In the genomic region with DNA sequence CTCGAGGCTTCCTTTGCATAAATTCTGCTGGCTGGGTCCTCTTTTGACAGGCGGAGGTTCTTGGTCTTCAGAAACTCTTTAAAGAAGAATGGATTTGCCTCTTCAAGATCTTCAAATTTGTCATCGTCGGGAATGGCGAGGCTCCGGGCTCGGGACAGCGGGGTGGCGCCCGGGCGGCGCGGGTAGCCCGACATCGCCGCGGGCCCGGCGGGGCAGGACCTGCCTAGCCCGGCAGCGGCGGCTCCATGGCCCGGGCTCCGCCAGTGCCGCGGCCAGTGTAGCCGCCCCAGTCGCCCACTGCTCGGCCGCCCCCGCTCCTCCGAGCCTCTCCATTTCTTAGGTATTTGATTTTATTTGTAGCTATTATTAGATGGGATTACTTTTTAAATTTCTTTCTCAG, we compare ENCODE assay signal across 41 cellular contexts. TPM values are rescaled to one million over a fixed set of nuclear protein-coding genes. Genes with fewer than 3 reads are reported as not detected.
"Had no signal": no experiment of that assay in that cellular context is flagged by ENCODE, and none has a peak within 500 bp of the region (broad histone marks: within the 10 kb centered on the region; RNA-seq: fewer than 3 reads in every experiment).

No MANE protein-coding gene starts in this region.

- DNase-seq: activated effector memory CD4-positive, alpha-beta T cell treated with anti-CD3 and anti-CD28 coated beads, Interleukin-2, amount 50 U/mL, for 16 hours; activated effector memory CD4-positive, alpha-beta T cell treated with Interleukin-2 at 50 U/mL for 16 hours; activated gamma-delta T cell; activated gamma-delta T cell treated with Interleukin-2 at 50 U/mL for 16 hours; activated naive CD4-positive, alpha-beta T cell; activated naive CD4-positive, alpha-beta T cell treated with anti-CD3 and anti-CD28 coated beads for 36 hours; activated naive CD4-positive, alpha-beta T cell treated with anti-CD3 and anti-CD28 coated beads, Interleukin-2, amount 10 ng/mL, durations not matched to agents 7 days and 5 days; activated naive CD4-positive, alpha-beta T cell treated with anti-CD3 and anti-CD28 coated beads, Interleukin-2, amount 50 U/mL, for 16 hours; activated naive CD4-positive, alpha-beta T cell treated with Interleukin-2 at 50 U/mL for 16 hours; activated naive CD8-positive, alpha-beta T cell treated with anti-CD3 and anti-CD28 coated beads for 36 hours; activated naive CD8-positive, alpha-beta T cell treated with anti-CD3 and anti-CD28 coated beads, Interleukin-2, amount 10 ng/mL, durations not matched to agents 7 days and 5 days; activated naive CD8-positive, alpha-beta T cell treated with anti-CD3 and anti-CD28 coated beads, Interleukin-2, amount 50 U/mL, for 24 hours; activated T-cell treated with anti-CD3 and anti-CD28 coated beads for 4 hours; activated T-cell treated with anti-CD3 and anti-CD28 coated beads, Interleukin-2, amount 50 U/mL, for 1 hour; activated T-cell treated with anti-CD3 and anti-CD28 coated beads, Interleukin-2, amount 50 U/mL, for 24 hours; activated T-cell treated with anti-CD3 and anti-CD28 coated beads, Interleukin-2, amount 50 U/mL, for 4 hours; activated T-cell treated with anti-CD3 and anti-CD28 coated beads, Interleukin-2, amount 50 U/mL, for 48 hours; activated T-cell treated with anti-CD3 and anti-CD28 coated beads, Interleukin-2, amount 50 U/mL, for 72 hours; adrenal gland; amniotic stem cell; amygdala; anterior cingulate cortex; aorta; body of pancreas; brain microvascular endothelial cell; caudate nucleus; central memory CD4-positive, alpha-beta T cell; cerebellar nuclear complex had no signal

- H3K9me3 Mint-ChIP-seq: activated naive CD4-positive, alpha-beta T cell treated with anti-CD3 and anti-CD28 coated beads for 36 hours; activated naive CD4-positive, alpha-beta T cell treated with anti-CD3 and anti-CD28 coated beads, Interleukin-2, amount 10 ng/mL, durations not matched to agents 7 days and 5 days; activated naive CD4-positive, alpha-beta T cell treated with anti-CD3 and anti-CD28 coated beads, Interleukin-2, amount 50 U/mL, for 24 hours; activated naive CD4-positive, alpha-beta T cell treated with anti-CD3 and anti-CD28 coated beads, Interleukin-2, amount 50 U/mL, for 72 hours; activated naive CD8-positive, alpha-beta T cell treated with anti-CD3 and anti-CD28 coated beads for 36 hours; activated naive CD8-positive, alpha-beta T cell treated with anti-CD3 and anti-CD28 coated beads, Interleukin-2, amount 10 ng/mL, durations not matched to agents 7 days and 5 days; activated naive CD8-positive, alpha-beta T cell treated with anti-CD3 and anti-CD28 coated beads, Interleukin-2, amount 50 U/mL, for 24 hours; activated T-cell treated with anti-CD3 and anti-CD28 coated beads, Interleukin-2, amount 50 U/mL, for 24 hours; activated T-cell treated with anti-CD3 and anti-CD28 coated beads, Interleukin-2, amount 50 U/mL, for 4 hours; activated T-cell treated with anti-CD3 and anti-CD28 coated beads, Interleukin-2, amount 50 U/mL, for 72 hours; activated T-helper 1 cell treated with anti-CD3 and anti-CD28 coated beads, Interleukin-12 subunit alpha, Interleukin-12 subunit beta, Interleukin-2, Interleukin-4 antibody, amounts not matched to agents 30 ng/mL and 10 ng/mL and 1 ng/mL, durations not matched to agents 14 hours and 24 hours and 36 hours; activated T-helper 17 cell treated with anti-CD3 and anti-CD28 coated beads, Interleukin-2, amount 50 U/mL, for 72 hours; activated T-helper 2 cell treated with anti-CD3 and anti-CD28 coated beads, Interferon-gamma antibody, Interleukin-2, Interleukin-4, amounts not matched to agents 10 μg/mL and 5 μg/mL and 100 μg/mL, durations not matched to agents 14 hours and 24 hours and 36 hours; central memory CD8-positive, alpha-beta T cell had no signal

- H3K4me1 Mint-ChIP-seq: activated naive CD4-positive, alpha-beta T cell treated with anti-CD3 and anti-CD28 coated beads, Interleukin-2, amount 10 ng/mL, durations not matched to agents 7 days and 5 days; activated naive CD4-positive, alpha-beta T cell treated with anti-CD3 and anti-CD28 coated beads, Interleukin-2, amount 50 U/mL, for 24 hours; activated naive CD8-positive, alpha-beta T cell treated with anti-CD3 and anti-CD28 coated beads for 36 hours; activated naive CD8-positive, alpha-beta T cell treated with anti-CD3 and anti-CD28 coated beads, Interleukin-2, amount 10 ng/mL, durations not matched to agents 7 days and 5 days; activated naive CD8-positive, alpha-beta T cell treated with anti-CD3 and anti-CD28 coated beads, Interleukin-2, amount 50 U/mL, for 24 hours; activated T-helper 17 cell treated with anti-CD3 and anti-CD28 coated beads, Interleukin-2, amount 50 U/mL, for 72 hours; brain; central memory CD8-positive, alpha-beta T cell had no signal

- H3K27ac ChIP-seq: adrenal gland, ascending aorta, body of pancreas, brain microvascular endothelial cell, breast epithelium, cardiac muscle cell had no signal

- H3K36me3 ChIP-seq: adrenal gland, ascending aorta, brain microvascular endothelial cell, breast epithelium, cardiac muscle cell had no signal

- H3K27me3 ChIP-seq: ascending aorta, body of pancreas, brain microvascular endothelial cell, breast epithelium, cardiac muscle cell had no signal

- H3K27ac Mint-ChIP-seq: activated naive CD4-positive, alpha-beta T cell treated with anti-CD3 and anti-CD28 coated beads for 36 hours; activated naive CD4-positive, alpha-beta T cell treated with anti-CD3 and anti-CD28 coated beads, Interleukin-2, amount 10 ng/mL, durations not matched to agents 7 days and 5 days; activated naive CD4-positive, alpha-beta T cell treated with anti-CD3 and anti-CD28 coated beads, Interleukin-2, amount 50 U/mL, for 24 hours; activated naive CD4-positive, alpha-beta T cell treated with anti-CD3 and anti-CD28 coated beads, Interleukin-2, amount 50 U/mL, for 72 hours; activated naive CD8-positive, alpha-beta T cell; activated naive CD8-positive, alpha-beta T cell treated with anti-CD3 and anti-CD28 coated beads for 36 hours; activated naive CD8-positive, alpha-beta T cell treated with anti-CD3 and anti-CD28 coated beads, Interleukin-2, amount 10 ng/mL, durations not matched to agents 7 days and 5 days; activated naive CD8-positive, alpha-beta T cell treated with anti-CD3 and anti-CD28 coated beads, Interleukin-2, amount 50 U/mL, for 24 hours; activated T-cell treated with anti-CD3 and anti-CD28 coated beads, Interleukin-2, amount 50 U/mL, for 24 hours; activated T-cell treated with anti-CD3 and anti-CD28 coated beads, Interleukin-2, amount 50 U/mL, for 72 hours; activated T-helper 1 cell treated with anti-CD3 and anti-CD28 coated beads, Interleukin-12 subunit alpha, Interleukin-12 subunit beta, Interleukin-2, Interleukin-4 antibody, amounts not matched to agents 30 ng/mL and 10 ng/mL and 1 ng/mL, durations not matched to agents 14 hours and 24 hours and 36 hours; activated T-helper 17 cell treated with anti-CD3 and anti-CD28 coated beads, Interleukin-2, amount 50 U/mL, for 72 hours; activated T-helper 2 cell treated with anti-CD3 and anti-CD28 coated beads, Interferon-gamma antibody, Interleukin-2, Interleukin-4, amounts not matched to agents 10 μg/mL and 5 μg/mL and 100 μg/mL, durations not matched to agents 14 hours and 24 hours and 36 hours; brain had no signal

- H3K4me3 Mint-ChIP-seq: activated naive CD4-positive, alpha-beta T cell treated with anti-CD3 and anti-CD28 coated beads for 36 hours; activated naive CD4-positive, alpha-beta T cell treated with anti-CD3 and anti-CD28 coated beads, Interleukin-2, amount 10 ng/mL, durations not matched to agents 7 days and 5 days; activated naive CD4-positive, alpha-beta T cell treated with anti-CD3 and anti-CD28 coated beads, Interleukin-2, amount 50 U/mL, for 24 hours; activated naive CD8-positive, alpha-beta T cell; activated naive CD8-positive, alpha-beta T cell treated with anti-CD3 and anti-CD28 coated beads for 36 hours; activated naive CD8-positive, alpha-beta T cell treated with anti-CD3 and anti-CD28 coated beads, Interleukin-2, amount 10 ng/mL, durations not matched to agents 7 days and 5 days; activated naive CD8-positive, alpha-beta T cell treated with anti-CD3 and anti-CD28 coated beads, Interleukin-2, amount 50 U/mL, for 24 hours; activated T-cell treated with anti-CD3 and anti-CD28 coated beads, Interleukin-2, amount 50 U/mL, for 24 hours; activated T-cell treated with anti-CD3 and anti-CD28 coated beads, Interleukin-2, amount 50 U/mL, for 4 hours; activated T-cell treated with anti-CD3 and anti-CD28 coated beads, Interleukin-2, amount 50 U/mL, for 72 hours; activated T-helper 1 cell treated with anti-CD3 and anti-CD28 coated beads, Interleukin-12 subunit alpha, Interleukin-12 subunit beta, Interleukin-2, Interleukin-4 antibody, amounts not matched to agents 30 ng/mL and 10 ng/mL and 1 ng/mL, durations not matched to agents 14 hours and 24 hours and 36 hours; activated T-helper 17 cell treated with anti-CD3 and anti-CD28 coated beads, Interleukin-2, amount 50 U/mL, for 72 hours; brain; central memory CD8-positive, alpha-beta T cell had no signal

- H3K9me3 ChIP-seq: adrenal gland, ascending aorta, body of pancreas, breast epithelium had no signal

- ATAC-seq: activated naive CD4-positive, alpha-beta T cell treated with anti-CD3 and anti-CD28 coated beads, Interleukin-2, amount 50 U/mL, for 72 hours; activated naive CD8-positive, alpha-beta T cell treated with anti-CD3 and anti-CD28 coated beads, Interleukin-2, amount 50 U/mL, for 24 hours; activated T-cell treated with anti-CD3 and anti-CD28 coated beads, Interleukin-2, amount 50 U/mL, for 4 hours; activated T-cell treated with anti-CD3 and anti-CD28 coated beads, Interleukin-2, amount 50 U/mL, for 72 hours; activated T-helper 17 cell treated with anti-CD3 and anti-CD28 coated beads, Interleukin-2, amount 50 U/mL, for 72 hours; body of pancreas had no signal

- H3K36me3 Mint-ChIP-seq: activated naive CD4-positive, alpha-beta T cell treated with anti-CD3 and anti-CD28 coated beads, Interleukin-2, amount 10 ng/mL, durations not matched to agents 7 days and 5 days; activated naive CD4-positive, alpha-beta T cell treated with anti-CD3 and anti-CD28 coated beads, Interleukin-2, amount 50 U/mL, for 24 hours; activated naive CD4-positive, alpha-beta T cell treated with anti-CD3 and anti-CD28 coated beads, Interleukin-2, amount 50 U/mL, for 72 hours; activated naive CD8-positive, alpha-beta T cell treated with anti-CD3 and anti-CD28 coated beads for 36 hours; activated naive CD8-positive, alpha-beta T cell treated with anti-CD3 and anti-CD28 coated beads, Interleukin-2, amount 10 ng/mL, durations not matched to agents 7 days and 5 days; brain had no signal

- H3K4me1 ChIP-seq: adrenal gland, ascending aorta, body of pancreas, breast epithelium had no signal

- H3K4me3 ChIP-seq: adrenal gland, ascending aorta, body of pancreas, breast epithelium, cardiac muscle cell had no signal

RNA-seq across cellular contexts. Expression of gene TNN, which starts 22.1 kb away (rescaled TPM):
- total RNA-seq: activated naive CD4-positive, alpha-beta T cell treated with anti-CD3 and anti-CD28 coated beads for 36 hours; activated naive CD4-positive, alpha-beta T cell treated with anti-CD3 and anti-CD28 coated beads, Interleukin-2, amount 50 U/mL, for 72 hours; activated naive CD8-positive, alpha-beta T cell treated with anti-CD3 and anti-CD28 coated beads, Interleukin-2, amount 10 ng/mL, durations not matched to agents 7 days and 5 days; activated T-cell treated with anti-CD3 and anti-CD28 coated beads, Interleukin-2, amount 50 U/mL, for 4 hours; activated T-cell treated with anti-CD3 and anti-CD28 coated beads, Interleukin-2, amount 50 U/mL, for 72 hours; activated T-helper 1 cell treated with anti-CD3 and anti-CD28 coated beads, Interleukin-12 subunit alpha, Interleukin-12 subunit beta, Interleukin-2, Interleukin-4 antibody, amounts not matched to agents 30 ng/mL and 10 ng/mL and 1 ng/mL, durations not matched to agents 14 hours and 24 hours and 36 hours; activated T-helper 17 cell treated with anti-CD3 and anti-CD28 coated beads, Interleukin-2, amount 50 U/mL, for 72 hours; activated T-helper 2 cell treated with anti-CD3 and anti-CD28 coated beads, Interferon-gamma antibody, Interleukin-2, Interleukin-4, amounts not matched to agents 10 μg/mL and 5 μg/mL and 100 μg/mL, durations not matched to agents 14 hours and 24 hours and 36 hours; bronchial epithelial cell; cardiac muscle cell; cardiac septum had no signal
- polyA plus RNA-seq: cardiac muscle cell had no signal
